9 cellular contexts compared by ENCODE assay signal in the genomic region with DNA sequence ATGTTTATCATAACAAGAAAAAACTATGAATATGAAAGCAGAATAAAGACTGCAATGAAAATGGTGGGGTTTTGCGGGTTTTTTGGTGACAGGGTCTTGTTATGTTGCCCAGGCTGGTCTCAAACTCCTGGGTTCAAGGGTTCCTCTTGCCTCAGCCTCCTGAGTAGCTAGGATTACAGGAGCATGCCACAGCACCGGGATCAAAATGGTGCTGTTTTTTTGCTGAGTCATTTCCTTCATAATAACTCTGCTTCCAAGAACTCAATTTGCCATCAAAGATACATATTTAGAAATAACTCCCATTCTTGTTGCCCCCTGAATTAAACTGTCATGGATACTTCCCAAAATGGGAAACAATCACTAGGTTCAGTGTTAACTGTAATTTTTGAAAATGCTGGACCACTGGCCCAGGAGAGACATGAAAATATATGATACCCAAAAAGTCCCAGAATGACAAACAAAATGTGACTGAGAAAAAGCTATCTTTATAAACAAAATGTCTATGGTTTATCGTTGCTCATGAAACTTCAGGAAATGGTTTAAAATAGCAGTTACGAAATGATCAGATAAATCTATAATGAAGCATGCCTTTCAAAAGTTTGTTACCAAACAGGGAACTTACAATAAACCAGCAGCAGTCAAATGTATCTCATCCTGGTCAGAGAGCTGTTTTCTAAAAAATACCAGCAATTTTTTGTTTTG. TPM values are rescaled to one million over a fixed set of nuclear protein-coding genes. Genes with fewer than 3 reads are reported as not detected.
DNase-seq lines count a peak whose midpoint lies in the region; ATAC-seq and TF ChIP-seq lines count a peak whose summit lies in the region.
"Had no signal": no experiment of that assay in that cellular context is flagged by ENCODE, and none has a peak within 500 bp of the region (broad histone marks: within the 10 kb centered on the region; RNA-seq: fewer than 3 reads in every experiment).

No MANE protein-coding gene starts in this region.

- no peaks in the 10 kb centered on the region for H3K9me3 ChIP-seq in neural progenitor cell (ENCODE audit: low read depth)

- no peaks in the 10 kb centered on the region for H3K36me3 ChIP-seq in neural progenitor cell

- H3K79me2 ChIP-seq in neural progenitor cell (ENCODE audit: low read depth), result peaks cover 94% of the 10 kb centered on the region

- H3K36me3 Mint-ChIP-seq in stimulated activated naive CD8-positive, alpha-beta T cell treated with anti-CD3 and anti-CD28 coated beads, Interleukin-15, Interleukin-2, amounts not matched to agents 100 ng/mL and 50 ng/mL, for 24 hours (ENCODE audit: low read depth), result peaks cover 9% of the 10 kb centered on the region
- peaks cover 18% of the 10 kb centered on the region for H3K36me3 Mint-ChIP-seq in activated CD8-positive, alpha-beta T cell treated with anti-CD3 and anti-CD28 coated beads, Interleukin-2, amount 10 ng/mL, durations not matched to agents 7 days and 5 days (ENCODE audit: low read depth)
- no peaks in the 10 kb centered on the region for H3K36me3 Mint-ChIP-seq in immature natural killer cell
- peaks cover 3% of the 10 kb centered on the region for H3K36me3 Mint-ChIP-seq in neural progenitor cell

- H3K4me3 ChIP-seq in neural progenitor cell, result no peak overlapping the region

- TF ChIP-seq CTCF in neural progenitor cell (IDR thresholded peaks at IDR 0.05), result no peak

- no peaks in the 10 kb centered on the region for H3F3A ChIP-seq in neural progenitor cell (ENCODE audit: low read depth)

- POLR2A ChIA-PET in activated CD8-positive, alpha-beta T cell treated with anti-CD3 and anti-CD28 coated beads, Interleukin-2, amount 10 ng/mL, durations not matched to agents 7 days and 5 days (lab: Charles Lee), result interaction anchor here (1.3 to 1.8 kb wide), 2 partner anchors 8 to 9 kb away, joined by 5 to 6 read pairs; no protein-coding TSS in a partner anchor

- H3K27ac Mint-ChIP-seq in stimulated activated naive CD8-positive, alpha-beta T cell treated with anti-CD3 and anti-CD28 coated beads, Interleukin-15, Interleukin-2, amounts not matched to agents 100 ng/mL and 50 ng/mL, for 24 hours, result peak overlapping the region; percentile 88
- peak overlapping the region; percentile 75 for H3K27ac Mint-ChIP-seq in activated CD8-positive, alpha-beta T cell treated with anti-CD3 and anti-CD28 coated beads, Interleukin-2, amount 10 ng/mL, durations not matched to agents 7 days and 5 days
- H3K27ac Mint-ChIP-seq in immature natural killer cell (peak overlapping the region; percentile 55 to 88 (median 81)), neural progenitor cell (no peak overlapping the region)

- H3K4me1 Mint-ChIP-seq in stimulated activated naive CD8-positive, alpha-beta T cell treated with anti-CD3 and anti-CD28 coated beads, Interleukin-15, Interleukin-2, amounts not matched to agents 100 ng/mL and 50 ng/mL, for 24 hours (ENCODE audit: low read depth), result peaks cover 63% of the 10 kb centered on the region
- peaks cover 38% of the 10 kb centered on the region for H3K4me1 Mint-ChIP-seq in activated CD8-positive, alpha-beta T cell treated with anti-CD3 and anti-CD28 coated beads, Interleukin-2, amount 10 ng/mL, durations not matched to agents 7 days and 5 days (ENCODE audit: low read depth)
- H3K4me1 Mint-ChIP-seq in immature natural killer cell, result peaks cover 43 to 77% of the 10 kb centered on the region in 2 donors
- peaks cover 2% of the 10 kb centered on the region for H3K4me1 Mint-ChIP-seq in neural progenitor cell

- DNase-seq in stimulated activated naive CD8-positive, alpha-beta T cell treated with anti-CD3 and anti-CD28 coated beads, Interleukin-15, Interleukin-2, amounts not matched to agents 100 U/mL and 50 U/mL, for 24 hours, result no peak
- DNase-seq in activated CD8-positive, alpha-beta T cell treated with anti-CD3 and anti-CD28 coated beads, Interleukin-2, amount 10 ng/mL, durations not matched to agents 7 days and 5 days, result no peak
- DNase-seq in immature natural killer cell (no peak), SHP77 (lab: John Stamatoyannopoulos, UW) (no peak), NCI-H187 treated with DMSO at 0.1 percent for 48 hours (lab: John Stamatoyannopoulos, UW) (no peak), neural progenitor cell (ENCODE audit: low spot score) (no peak)
- DNase-seq: NCI-H1048 had no signal

- no peaks in the 10 kb centered on the region for H3K27me3 Mint-ChIP-seq in stimulated activated naive CD8-positive, alpha-beta T cell treated with anti-CD3 and anti-CD28 coated beads, Interleukin-15, Interleukin-2, amounts not matched to agents 100 ng/mL and 50 ng/mL, for 24 hours
- no peaks in the 10 kb centered on the region for H3K27me3 Mint-ChIP-seq in activated CD8-positive, alpha-beta T cell treated with anti-CD3 and anti-CD28 coated beads, Interleukin-2, amount 10 ng/mL, durations not matched to agents 7 days and 5 days (ENCODE audit: low read depth)
- H3K27me3 Mint-ChIP-seq in immature natural killer cell (ENCODE audit: low read depth in 3 of 3) (peaks cover 0 to 2% (median 2%) of the 10 kb centered on the region in 3 donors), neural progenitor cell (ENCODE audit: insufficient read depth, low read depth) (no peaks in the 10 kb centered on the region)

- no peak overlapping the region for H3K4me2 ChIP-seq in neural progenitor cell

- no peaks in the 10 kb centered on the region for H3K27me3 ChIP-seq in neural progenitor cell

- peak overlapping the region; percentile 32 for H3K4me3 Mint-ChIP-seq in stimulated activated naive CD8-positive, alpha-beta T cell treated with anti-CD3 and anti-CD28 coated beads, Interleukin-15, Interleukin-2, amounts not matched to agents 100 ng/mL and 50 ng/mL, for 24 hours
- peak overlapping the region; percentile 2 for H3K4me3 Mint-ChIP-seq in activated CD8-positive, alpha-beta T cell treated with anti-CD3 and anti-CD28 coated beads, Interleukin-2, amount 10 ng/mL, durations not matched to agents 7 days and 5 days
- peak overlapping the region; percentile 19 to 52 (median 41) for H3K4me3 Mint-ChIP-seq in immature natural killer cell
- H3K4me3 Mint-ChIP-seq in neural progenitor cell, result no peak overlapping the region

- peaks cover 24% of the 10 kb centered on the region for H4K20me1 ChIP-seq in neural progenitor cell (ENCODE audit: low read depth)

- ATAC-seq in stimulated activated naive CD8-positive, alpha-beta T cell treated with anti-CD3 and anti-CD28 coated beads, Interleukin-15, Interleukin-2, amounts not matched to agents 100 U/mL and 50 U/mL, for 24 hours, result no peak
- no peak for ATAC-seq in activated CD8-positive, alpha-beta T cell treated with anti-CD3 and anti-CD28 coated beads, Interleukin-2, amount 10 ng/mL, durations not matched to agents 7 days and 5 days
- ATAC-seq in GM21447 (IDR thresholded peaks at IDR 0.05; ENCODE audit: unreplicated experiment), result no peak

- no peak overlapping the region for H3K27ac ChIP-seq in neural progenitor cell

- H2AFZ ChIP-seq in neural progenitor cell (replicated peaks), result no peak overlapping the region

- CTCF ChIA-PET in activated CD8-positive, alpha-beta T cell treated with anti-CD3 and anti-CD28 coated beads, Interleukin-2, amount 10 ng/mL, durations not matched to agents 7 days and 5 days (lab: Charles Lee), result interaction anchor here (1.5 kb wide), 1 partner anchor 9 kb away, joined by 7 read pairs; no protein-coding TSS in a partner anchor

- no peaks in the 10 kb centered on the region for H3K4me1 ChIP-seq in neural progenitor cell

- H3K9ac ChIP-seq in neural progenitor cell, result no peak overlapping the region

- no peaks in the 10 kb centered on the region for H3K9me3 Mint-ChIP-seq in stimulated activated naive CD8-positive, alpha-beta T cell treated with anti-CD3 and anti-CD28 coated beads, Interleukin-15, Interleukin-2, amounts not matched to agents 100 ng/mL and 50 ng/mL, for 24 hours
- H3K9me3 Mint-ChIP-seq in activated CD8-positive, alpha-beta T cell treated with anti-CD3 and anti-CD28 coated beads, Interleukin-2, amount 10 ng/mL, durations not matched to agents 7 days and 5 days (ENCODE audit: insufficient read depth), result peaks cover 3% of the 10 kb centered on the region
- H3K9me3 Mint-ChIP-seq in immature natural killer cell (no peaks in the 10 kb centered on the region), neural progenitor cell (no peaks in the 10 kb centered on the region)

RNA-seq across cellular contexts. Expression of a gene that starts 32.1 kb away (rescaled TPM):
- total RNA-seq in activated CD8-positive, alpha-beta T cell treated with anti-CD3 and anti-CD28 coated beads, Interleukin-2, amount 10 ng/mL, durations not matched to agents 7 days and 5 days, result 10 to 100 TPM; 57.4 to 58.8 TPM
- polyA plus RNA-seq in immature natural killer cell, result 10 to 100 TPM; 16.5 to 26.8 (median 19.3) TPM
- 33.2 and 41.8 TPM in 2 replicates for total RNA-seq in neural progenitor cell (ENCODE audit: low replicate concordance)
